ENCODE assay signal across 20 cellular contexts in genomic region chr5:962801-963200, GRCh38. TPM values are rescaled to one million over a fixed set of nuclear protein-coding genes. Genes with fewer than 3 reads are reported as not detected.
DNase-seq lines count a peak whose midpoint lies in the region; ATAC-seq and TF ChIP-seq lines count a peak whose summit lies in the region.
"Had no signal": no experiment of that assay in that cellular context is flagged by ENCODE, and none has a peak within 500 bp of the region (broad histone marks: within the 10 kb centered on the region; RNA-seq: fewer than 3 reads in every experiment).

No MANE protein-coding gene starts in this region.

- H3K27me3 ChIP-seq in RWPE2 (ENCODE audit: insufficient read depth, poor library complexity, severe bottlenecking) (peaks cover 23% of the 10 kb centered on the region), mesenchymal stem cell (ENCODE audit: control insufficient read depth in 1 of 2, insufficient read depth in 1 of 2, low read length in 2 of 2) (peaks cover 72 to 79% of the 10 kb centered on the region in 2 experiments)
- H3K27me3 ChIP-seq: cardiac muscle cell had no signal

- no peak overlapping the region for H3K23ac ChIP-seq in mesenchymal stem cell (ENCODE audit: low read length in 2 of 2)

- H3K4ac ChIP-seq in mesenchymal stem cell (ENCODE audit: low read depth in 1 of 2, low read length in 2 of 2) = peak overlapping the region; percentile 35 to 40

- no peak overlapping the region for H2AK5ac ChIP-seq in mesenchymal stem cell (ENCODE audit: low read length, severe bottlenecking)

- peak overlapping the region; percentile 2 for H2BK15ac ChIP-seq in mesenchymal stem cell (ENCODE audit: low read depth, poor library complexity, severe bottlenecking)

- H3K36me3 ChIP-seq in RWPE2 (ENCODE audit: low read depth) (no peaks in the 10 kb centered on the region), mesenchymal stem cell (ENCODE audit: control insufficient read depth in 1 of 2, insufficient read depth in 2 of 2, low read depth in 1 of 2, low read length in 2 of 2) (no peaks in the 10 kb centered on the region)
- H3K36me3 ChIP-seq: cardiac muscle cell, neural progenitor cell had no signal

- H3K4me1 ChIP-seq in RWPE2 (ENCODE audit: insufficient read depth, poor library complexity, severe bottlenecking) = peaks cover 14% of the 10 kb centered on the region
- H3K4me1 ChIP-seq in mesenchymal stem cell (ENCODE audit: control insufficient read depth, insufficient read depth, low read depth, low read length) = peaks cover 6% of the 10 kb centered on the region
- H3K4me1 ChIP-seq: neural progenitor cell had no signal

- H3K27ac ChIP-seq in RWPE2 (ENCODE audit: poor library complexity, severe bottlenecking) (no peak overlapping the region), mesenchymal stem cell (ENCODE audit: low read length, poor library complexity, severe bottlenecking) (no peak overlapping the region)
- H3K27ac ChIP-seq: cardiac muscle cell, neural progenitor cell had no signal

- H2BK5ac ChIP-seq in mesenchymal stem cell (ENCODE audit: low read depth, low read length, poor library complexity, severe bottlenecking) = no peak overlapping the region

- intact Hi-C loops in cardiac septum (cut with DNase I) (no loop called here), left cardiac atrium (cut with DNase I) (no loop called here)

- H3K79me1 ChIP-seq in mesenchymal stem cell (replicated peaks; ENCODE audit: low read length, poor library complexity, severe bottlenecking) = no peaks in the 10 kb centered on the region

- peak overlapping the region; percentile 36 for H4K91ac ChIP-seq in mesenchymal stem cell (ENCODE audit: low read length)

- H3K9me3 ChIP-seq in RWPE2 (ENCODE audit: severe bottlenecking) = no peaks in the 10 kb centered on the region
- no peaks in the 10 kb centered on the region for H3K9me3 ChIP-seq in mesenchymal stem cell (ENCODE audit: control insufficient read depth, low read length)

- peak overlapping the region; percentile 72 to 83 for H3K18ac ChIP-seq in mesenchymal stem cell (ENCODE audit: low read depth in 1 of 2, low read length in 2 of 2)

- ATAC-seq in left cardiac atrium = no peak
- ATAC-seq in RWPE2 (ENCODE audit: low read depth) = no peak
- ATAC-seq in HG03571 (IDR thresholded peaks at IDR 0.05; ENCODE audit: unreplicated experiment) = no peak
- ATAC-seq: HCT116 had no signal

- peak; percentile 72 for DNase-seq in cardiac septum (ENCODE audit: low spot score)
- DNase-seq in left cardiac atrium = no peak
- peak; percentile 59 for DNase-seq in RWPE2 (ENCODE audit: low spot score)
- DNase-seq in mesenchymal stem cell = no peak
- DNase-seq in NCI-H146 (lab: John Stamatoyannopoulos, UW) = no peak
- no peak for DNase-seq in H4 (ENCODE audit: low spot score)
- DNase-seq: activated T-cell treated with anti-CD3 and anti-CD28 coated beads, Interleukin-2, amount 50 U/mL, for 4 hours; Calu3; EL; NCI-H1417; OCI-M1; SHP77 treated with DMSO at 0.1 percent for 48 hours; stimulated activated CD4-positive, alpha-beta T cell treated with anti-CD3 and anti-CD28 coated beads, Interleukin-2, amount 100 ng/mL, for 24 hours had no signal

- H3K14ac ChIP-seq in mesenchymal stem cell (ENCODE audit: low read length in 2 of 2) = peak overlapping the region in 1 of 2 experiments; percentile 83

- no peak for TF ChIP-seq CTCF in RWPE2 (IDR thresholded peaks at IDR 0.05; ENCODE audit: poor library complexity, severe bottlenecking)

- no peak overlapping the region for H3K9ac ChIP-seq in mesenchymal stem cell (ENCODE audit: low read length)
- H3K9ac ChIP-seq: neural progenitor cell had no signal

- H3K4me3 ChIP-seq in RWPE2 (ENCODE audit: severe bottlenecking) = no peak overlapping the region
- H3K4me3 ChIP-seq in mesenchymal stem cell (ENCODE audit: insufficient read depth in 1 of 2, low read depth in 1 of 2, low read length in 2 of 2) = no peak overlapping the region
- H3K4me3 ChIP-seq: cardiac muscle cell, lung, neural progenitor cell had no signal

- H3K4me2 ChIP-seq in mesenchymal stem cell (ENCODE audit: low read length, poor library complexity, severe bottlenecking) = no peak overlapping the region
- H3K4me2 ChIP-seq: neural progenitor cell had no signal

- 96% methylated on average over 11 of the region's 12 CpGs for WGBS in mesenchymal stem cell

- no peak overlapping the region for H2AFZ ChIP-seq in mesenchymal stem cell (ENCODE audit: low read depth, low read length)
- H2AFZ ChIP-seq: neural progenitor cell had no signal

- H2BK12ac ChIP-seq in mesenchymal stem cell (ENCODE audit: low read length in 2 of 2) = peak overlapping the region; percentile 59 to 87

- H4K8ac ChIP-seq in mesenchymal stem cell (ENCODE audit: low read length) = peak overlapping the region; percentile 66

- no peak overlapping the region for H2BK120ac ChIP-seq in mesenchymal stem cell (ENCODE audit: low read depth, low read length)

RNA-seq across cellular contexts. Expression of gene NKD2, which starts 45.8 kb away (rescaled TPM):
- total RNA-seq in cardiac septum (3.6 TPM), left cardiac atrium (10 to 100 TPM in 1 of 2 donors, 1 to 10 TPM in 1; 4.4 to 10.4 TPM)
- 6.5 TPM for polyA plus RNA-seq in mesenchymal stem cell (2013, experiment 1 of 2)
- 6.2 TPM for polyA plus RNA-seq in mesenchymal stem cell (2013, experiment 2 of 2)
- total RNA-seq in H4 (2014; rRNA removed; shearing (Covaris generic)) = 0.43 and 2.8 TPM in 2 replicates
- polyA plus RNA-seq: CD14-positive monocyte, keratinocyte had no signal

Comparison
In these comparisons a context has a peak if more than half of its experiments do, and no peak if none do; other contexts are left out.
1. DNase-seq: peak in cardiac septum (single experiment) and RWPE2 (single experiment); none in left cardiac atrium (single experiment), mesenchymal stem cell (single experiment), NCI-H146 (single experiment) and H4 (single experiment).